Comparison of ENCODE assay signal across 22 cellular contexts in genomic region chr20:38129893-38130609, GRCh38. TPM values are rescaled to one million over a fixed set of nuclear protein-coding genes. Genes with fewer than 3 reads are reported as not detected.
A peak's percentile ranks its signal among the peaks of the same experiment; 100 is the strongest.
DNase-seq lines count a peak whose midpoint lies in the region; ATAC-seq and TF ChIP-seq lines count a peak whose summit lies in the region.
"Had no signal": no experiment of that assay in that cellular context is flagged by ENCODE, and none has a peak within 500 bp of the region (broad histone marks: within the 10 kb centered on the region; RNA-seq: fewer than 3 reads in every experiment).

No MANE protein-coding gene starts in this region.

- H3K36me3 Mint-ChIP-seq in Caco-2 (ENCODE audit: insufficient read depth, unreplicated experiment): no peaks in the 10 kb centered on the region

- H3K27me3 ChIP-seq in Caco-2 (replicated peaks; ENCODE audit: control insufficient read depth, insufficient read depth, low read length) (no peaks in the 10 kb centered on the region), Panc1 (ENCODE audit: control insufficient read depth, insufficient read depth, low read length) (no peaks in the 10 kb centered on the region)
- H3K27me3 ChIP-seq: BLaER1 had no signal

- no peaks in the 10 kb centered on the region for H3K9me3 ChIP-seq in Caco-2
- H3K9me3 ChIP-seq in Panc1 (ENCODE audit: control insufficient read depth, insufficient read depth, low read depth, low read length): no peaks in the 10 kb centered on the region
- H3K9me3 ChIP-seq: BLaER1 had no signal

- H3K27me3 Mint-ChIP-seq in Caco-2 (ENCODE audit: insufficient read depth, unreplicated experiment): no peaks in the 10 kb centered on the region
- H3K27me3 Mint-ChIP-seq: activated CD4-positive, alpha-beta T cell treated with anti-CD3 and anti-CD28 coated beads, Interleukin-2, amount 10 ng/mL, durations not matched to agents 7 days and 5 days had no signal

- peak overlapping the region; percentile 33 for H3K27ac Mint-ChIP-seq in Caco-2 (ENCODE audit: unreplicated experiment)
- H3K27ac Mint-ChIP-seq: activated CD4-positive, alpha-beta T cell treated with anti-CD3 and anti-CD28 coated beads, Interleukin-2, amount 10 ng/mL, durations not matched to agents 7 days and 5 days had no signal

- DNase-seq in Caco-2: peak in 1 of 2 experiments; percentile 39
- no peak for DNase-seq in Panc1 (ENCODE audit: low read depth, low spot score)
- DNase-seq in islet precursor cell: peak; percentile 39
- DNase-seq in posterior vena cava (ENCODE audit: low spot score): peak; percentile 62
- DNase-seq in hypothalamus (lab: John Stamatoyannopoulos, UW): no peak
- DNase-seq in inferior parietal cortex (ENCODE audit: extremely low spot score): no peak
- DNase-seq: activated CD4-positive, alpha-beta T cell treated with anti-CD3 and anti-CD28 coated beads, Interleukin-2, amount 10 ng/mL, durations not matched to agents 7 days and 5 days; activated T-cell treated with anti-CD3 and anti-CD28 coated beads, Interleukin-2, amount 50 U/mL, for 48 hours; DMS53; effector CD8-positive, alpha-beta T cell; NCI-H446 treated with DMSO at 0.1 percent for 48 hours; occipital lobe; small intestine; stimulated activated CD4-positive, alpha-beta T cell treated with anti-CD3 and anti-CD28 coated beads, Interleukin-1b, Interleukin-23, amount 100 ng/mL, for 48 hours; T-helper 9 cell; WERI-Rb-1 had no signal

- POLR2A ChIA-PET in Caco-2 (lab: Charles Lee) (no interaction called here), Panc1 (lab: Charles Lee) (no interaction called here)

- no peak for ATAC-seq in Panc1
- ATAC-seq in HG03571 (IDR thresholded peaks at IDR 0.05; ENCODE audit: unreplicated experiment): no peak
- no peak for ATAC-seq in GM18498 (IDR thresholded peaks at IDR 0.05; ENCODE audit: unreplicated experiment)
- ATAC-seq: HCT116, left colon had no signal

- no peaks in the 10 kb centered on the region for H3K36me3 ChIP-seq in Caco-2 (ENCODE audit: control insufficient read depth, insufficient read depth, low read length)
- H3K36me3 ChIP-seq in Panc1 (ENCODE audit: control insufficient read depth, insufficient read depth, low read length): no peaks in the 10 kb centered on the region
- H3K36me3 ChIP-seq: BLaER1, WERI-Rb-1 had no signal

- intact Hi-C loops in Caco-2 (cut with micrococcal nuclease; ENCODE audit: unreplicated experiment) (loop anchor here (2.0 kb wide), 1 partner anchor 19 kb away; no protein-coding TSS in a partner anchor), Panc1 (cut with micrococcal nuclease; ENCODE audit: unreplicated experiment) (no loop called here), posterior vena cava (cut with DNase I) (no loop called here)

- peaks cover 38% of the 10 kb centered on the region for H3K4me1 ChIP-seq in Caco-2
- H3K4me1 ChIP-seq in Panc1 (ENCODE audit: control insufficient read depth, insufficient read depth, low read length): peaks cover 75% of the 10 kb centered on the region

- no TSS peak for BruUV-seq in Caco-2 (replicated peaks; lab: Mats Ljungman, UMichigan)
- BruUV-seq in Panc1 (replicated peaks; lab: Mats Ljungman, UMichigan): no TSS peak

- in situ Hi-C loops in Panc1 (cut with HindIII; ENCODE audit: low pct_unique_long_range_greater_than_20kb, low sequenced_read_pairs): no loop called here

- H3K4me1 Mint-ChIP-seq in Caco-2 (ENCODE audit: low read depth, unreplicated experiment): peaks cover 46% of the 10 kb centered on the region

- H3K4me3 Mint-ChIP-seq in Caco-2 (ENCODE audit: unreplicated experiment): no peak overlapping the region
- H3K4me3 Mint-ChIP-seq: activated CD4-positive, alpha-beta T cell treated with anti-CD3 and anti-CD28 coated beads, Interleukin-2, amount 10 ng/mL, durations not matched to agents 7 days and 5 days had no signal

- H3K9me3 Mint-ChIP-seq in Caco-2 (ENCODE audit: unreplicated experiment): no peaks in the 10 kb centered on the region
- H3K9me3 Mint-ChIP-seq: activated CD4-positive, alpha-beta T cell treated with anti-CD3 and anti-CD28 coated beads, Interleukin-2, amount 10 ng/mL, durations not matched to agents 7 days and 5 days had no signal

- TF ChIP-seq CTCF in Caco-2 (IDR thresholded peaks at IDR 0.05; ENCODE audit: insufficient read depth in 1 of 2, low read depth in 1 of 2, low read length in 1 of 2, severe bottlenecking in 1 of 2, unreplicated experiment in 1 of 2) (no peak), Panc1 (IDR thresholded peaks at IDR 0.05) (no peak)

- H3K4me3 ChIP-seq in Caco-2 (ENCODE audit: low read depth, low read length) (no peak overlapping the region), Panc1 (ENCODE audit: low read depth in 2 of 2, low read length in 2 of 2) (no peak overlapping the region)
- H3K4me3 ChIP-seq: BLaER1 had no signal

- CTCF ChIA-PET in Caco-2 (lab: Charles Lee): interaction anchor here (1.5 kb wide), 1 partner anchor 57 kb away, joined by 5 read pairs; no protein-coding TSS in a partner anchor
- CTCF ChIA-PET in Panc1 (lab: Charles Lee): no interaction called here

- H3K27ac ChIP-seq in Panc1 (ENCODE audit: low read length): peak overlapping the region; percentile 90; the same call in 1 of the 2 replicates
- H3K27ac ChIP-seq: BLaER1, KMS-11, WERI-Rb-1 had no signal

RNA-seq across cellular contexts. Expression of gene TGM2, which starts 35.0 kb away (rescaled TPM):
- total RNA-seq in Caco-2 (2022) (138 and 162 TPM in 2 replicates), Panc1 (2021; ENCODE audit: unreplicated experiment) (113 TPM), posterior vena cava (100 to 1,000 TPM; 442 to 500 TPM)
- 205 TPM for polyA plus RNA-seq in Panc1 (2012; ENCODE audit: insufficient read length)

Comparison
In these comparisons a context has a peak if more than half of its experiments do, and no peak if none do; other contexts are left out.
1. DNase-seq: peak in islet precursor cell (single experiment) and posterior vena cava (single experiment); none in Panc1 (single experiment), hypothalamus (0 of 51) and inferior parietal cortex (single experiment).